ENCODE assay signal across 8 cellular contexts in genomic region chr17:42405963-42406495, GRCh38. TPM values are rescaled to one million over a fixed set of nuclear protein-coding genes. Genes with fewer than 3 reads are reported as not detected.
A peak's percentile ranks its signal among the peaks of the same experiment; 100 is the strongest.
DNase-seq lines count a peak whose midpoint lies in the region.

No MANE protein-coding gene starts in this region.

- no peak overlapping the region for H4K5ac ChIP-seq in mesendoderm (ENCODE audit: low read length)

- H3K4me1 ChIP-seq in mesendoderm (ENCODE audit: control insufficient read depth, low read depth, low read length): no peaks in the 10 kb centered on the region
- H3K4me1 ChIP-seq in neuronal stem cell (ENCODE audit: control insufficient read depth in 2 of 2, insufficient read depth in 1 of 2, low read depth in 1 of 2, low read length in 2 of 2): peaks cover 15 to 29% of the 10 kb centered on the region in 2 donors

- no peak overlapping the region for H2BK12ac ChIP-seq in neuronal stem cell (ENCODE audit: low read length)

- H3K27ac ChIP-seq in mesendoderm (ENCODE audit: low read depth, low read length) (no peak overlapping the region), neuronal stem cell (replicated peaks; ENCODE audit: low read length) (no peak overlapping the region)

- H2BK15ac ChIP-seq in mesendoderm (replicated peaks; ENCODE audit: low read depth): no peak overlapping the region
- H2BK15ac ChIP-seq in neuronal stem cell (ENCODE audit: low read length): no peak overlapping the region

- H3K56ac ChIP-seq in mesendoderm (ENCODE audit: low read length): no peak overlapping the region

- no peaks in the 10 kb centered on the region for H3K79me2 ChIP-seq in mesendoderm (ENCODE audit: control insufficient read depth, insufficient read depth, low read length)

- H3K4me3 Mint-ChIP-seq in activated CD4-positive, alpha-beta memory T cell treated with anti-CD3 and anti-CD28 coated beads, Interleukin-2, amount 10 ng/mL, durations not matched to agents 7 days and 5 days: no peak overlapping the region

- H2AFZ ChIP-seq in neuronal stem cell (ENCODE audit: low read length): no peak overlapping the region

- H3K4ac ChIP-seq in mesendoderm (ENCODE audit: low read depth, low read length) (no peak overlapping the region), neuronal stem cell (ENCODE audit: low read length) (no peak overlapping the region)

- H3K36me3 Mint-ChIP-seq in activated CD4-positive, alpha-beta memory T cell treated with anti-CD3 and anti-CD28 coated beads, Interleukin-2, amount 10 ng/mL, durations not matched to agents 7 days and 5 days (ENCODE audit: low read depth): no peaks in the 10 kb centered on the region

- H3K27ac Mint-ChIP-seq in activated CD4-positive, alpha-beta memory T cell treated with anti-CD3 and anti-CD28 coated beads, Interleukin-2, amount 10 ng/mL, durations not matched to agents 7 days and 5 days: no peak overlapping the region

- H2BK120ac ChIP-seq in mesendoderm (ENCODE audit: low read depth, low read length) (no peak overlapping the region), neuronal stem cell (ENCODE audit: low read depth, low read length) (no peak overlapping the region)

- H3K4me3 ChIP-seq in mesendoderm (ENCODE audit: low read length) (no peak overlapping the region), neuronal stem cell (ENCODE audit: low read length in 2 of 2) (no peak overlapping the region)

- H3K14ac ChIP-seq in neuronal stem cell (ENCODE audit: low read length): no peak overlapping the region

- no peak overlapping the region for H3K9ac ChIP-seq in mesendoderm (ENCODE audit: low read length)
- H3K9ac ChIP-seq in neuronal stem cell (ENCODE audit: low read depth, low read length, poor library complexity): no peak overlapping the region

- peaks cover 10% of the 10 kb centered on the region for H3K4me1 Mint-ChIP-seq in activated CD4-positive, alpha-beta memory T cell treated with anti-CD3 and anti-CD28 coated beads, Interleukin-2, amount 10 ng/mL, durations not matched to agents 7 days and 5 days

- H3K4me2 ChIP-seq in mesendoderm (ENCODE audit: low read length) (no peak overlapping the region), neuronal stem cell (ENCODE audit: insufficient read depth, low read length, poor library complexity, severe bottlenecking) (no peak overlapping the region)

- H3K23ac ChIP-seq in mesendoderm (ENCODE audit: low read length): no peak overlapping the region
- H3K23ac ChIP-seq in neuronal stem cell (ENCODE audit: low read depth, low read length, poor library complexity): no peak overlapping the region

- no peaks in the 10 kb centered on the region for H3K36me3 ChIP-seq in mesendoderm (ENCODE audit: control insufficient read depth, insufficient read depth, low read length)
- H3K36me3 ChIP-seq in neuronal stem cell (replicated peaks in 1 of 2; ENCODE audit: control insufficient read depth in 2 of 2, insufficient read depth in 2 of 2, low read length in 2 of 2): peaks cover 0 to 3% of the 10 kb centered on the region in 2 donors

- no peak overlapping the region for H4K91ac ChIP-seq in neuronal stem cell (ENCODE audit: low read depth, low read length, poor library complexity)

- WGBS in mesendoderm (ENCODE audit: extremely low coverage, insufficient coverage, low lambda C conversion rate): no CpG with 5 or more reads among the region's 26 CpGs
- WGBS in neuronal stem cell (ENCODE audit: extremely low coverage in 2 of 2, insufficient read length in 2 of 2, insufficient replicate concordance in 1 of 2), 2 donors: no CpG with 5 or more reads among the region's 26 CpGs

- peak; percentile 62 for DNase-seq in SIG-M5 treated with dmso at 0.1 percent for 504 hours (lab: John Stamatoyannopoulos, UW; ENCODE audit: unreplicated experiment)
- no peak for DNase-seq in SIG-M5 (lab: John Stamatoyannopoulos, UW)
- peak; percentile 39 for DNase-seq in NCI-H526 treated with DMSO at 0.1 percent for 48 hours (lab: John Stamatoyannopoulos, UW)
- peak; percentile 82 for DNase-seq in activated CD4-positive, alpha-beta memory T cell treated with anti-CD3 and anti-CD28 coated beads, Interleukin-2, amount 10 ng/mL, durations not matched to agents 7 days and 5 days
- DNase-seq in ecto neural progenitor cell (ENCODE audit: low spot score): peak; percentile 93
- peak; percentile 72 for DNase-seq in mesendoderm
- peak; percentile 58 to 66 for DNase-seq in stimulated activated CD8-positive, alpha-beta memory T cell treated with anti-CD3 and anti-CD28 coated beads, Interleukin-15, amount 100 ng/mL, for 48 hours (ENCODE audit: low read depth in 2 of 2)
- no peak for DNase-seq in neuronal stem cell (ENCODE audit: low spot score)

- H3K27me3 ChIP-seq in mesendoderm (ENCODE audit: insufficient read depth, low read length, poor library complexity) (no peaks in the 10 kb centered on the region), neuronal stem cell (ENCODE audit: control insufficient read depth in 3 of 3, insufficient read depth in 3 of 3, low read depth in 1 of 3, low read length in 3 of 3) (no peaks in the 10 kb centered on the region)

- CTCF ChIA-PET in activated CD4-positive, alpha-beta memory T cell treated with anti-CD3 and anti-CD28 coated beads, Interleukin-2, amount 10 ng/mL, durations not matched to agents 7 days and 5 days (lab: Charles Lee): interaction anchor here (0.6 to 15.8 kb wide), 31 partner anchors 9 to 380 kb away, joined by 3 to 342 read pairs (median 4); partner anchors contain the start of genes CAVIN1, NAGLU, STAT3 and TUBG1

- H4K8ac ChIP-seq in mesendoderm (ENCODE audit: low read depth, low read length) (no peak overlapping the region), neuronal stem cell (ENCODE audit: low read depth, low read length) (no peak overlapping the region)

- POLR2A ChIA-PET in activated CD4-positive, alpha-beta memory T cell treated with anti-CD3 and anti-CD28 coated beads, Interleukin-2, amount 10 ng/mL, durations not matched to agents 7 days and 5 days (lab: Charles Lee): interaction anchor here (1.1 to 3.8 kb wide), 6 partner anchors 17 to 94 kb away, joined by 3 to 18 read pairs (median 6); partner anchors contain the start of gene STAT3

- no peaks in the 10 kb centered on the region for H3K9me3 Mint-ChIP-seq in activated CD4-positive, alpha-beta memory T cell treated with anti-CD3 and anti-CD28 coated beads, Interleukin-2, amount 10 ng/mL, durations not matched to agents 7 days and 5 days

- no peak overlapping the region for H2BK5ac ChIP-seq in mesendoderm (ENCODE audit: low read length)
- no peak overlapping the region for H2BK5ac ChIP-seq in neuronal stem cell (ENCODE audit: low read length)

- no peak overlapping the region for H3K18ac ChIP-seq in mesendoderm (ENCODE audit: low read length)
- H3K18ac ChIP-seq in neuronal stem cell (ENCODE audit: low read length): no peak overlapping the region

- peaks cover 23% of the 10 kb centered on the region for H3K27me3 Mint-ChIP-seq in activated CD4-positive, alpha-beta memory T cell treated with anti-CD3 and anti-CD28 coated beads, Interleukin-2, amount 10 ng/mL, durations not matched to agents 7 days and 5 days

- H2AK5ac ChIP-seq in mesendoderm (ENCODE audit: low read length): no peak overlapping the region
- H2AK5ac ChIP-seq in neuronal stem cell (ENCODE audit: low read depth, low read length): no peak overlapping the region

- H3K79me1 ChIP-seq in mesendoderm (ENCODE audit: low read length) (no peaks in the 10 kb centered on the region), neuronal stem cell (ENCODE audit: low read depth, low read length) (no peaks in the 10 kb centered on the region)

- no peaks in the 10 kb centered on the region for H3K9me3 ChIP-seq in neuronal stem cell (replicated peaks in 1 of 2; ENCODE audit: control insufficient read depth in 2 of 2, insufficient read depth in 1 of 2, low read depth in 1 of 2, low read length in 2 of 2)

RNA-seq across cellular contexts. Expression of gene CAVIN1, which starts 17.0 kb away (rescaled TPM):
- total RNA-seq in activated CD4-positive, alpha-beta memory T cell treated with anti-CD3 and anti-CD28 coated beads, Interleukin-2, amount 10 ng/mL, durations not matched to agents 7 days and 5 days: 1 to 10 TPM; 1.0 to 1.1 TPM
- 18.0 TPM for polyA plus RNA-seq in mesendoderm (2013, experiment 1 of 2)
- 19.6 TPM for polyA plus RNA-seq in mesendoderm (2013, experiment 2 of 2)
- polyA plus RNA-seq in neuronal stem cell (2013, experiment 1 of 2): 12.7 TPM
- polyA plus RNA-seq in neuronal stem cell (2013, experiment 2 of 2): 12.6 TPM

RNA-seq across cellular contexts. Expression of gene STAT3, which starts 17.8 kb away (rescaled TPM):
- total RNA-seq in activated CD4-positive, alpha-beta memory T cell treated with anti-CD3 and anti-CD28 coated beads, Interleukin-2, amount 10 ng/mL, durations not matched to agents 7 days and 5 days: 100 to 1,000 TPM; 130 to 135 TPM
- 42.3 TPM for polyA plus RNA-seq in mesendoderm (2013, experiment 1 of 2)
- 41.8 TPM for polyA plus RNA-seq in mesendoderm (2013, experiment 2 of 2)
- polyA plus RNA-seq in neuronal stem cell (2013, experiment 1 of 2): 31.5 TPM
- polyA plus RNA-seq in neuronal stem cell (2013, experiment 2 of 2): 30.7 TPM

RNA-seq across cellular contexts. Expression of gene ATP6V0A1, which starts 52.6 kb away (rescaled TPM):
- total RNA-seq in activated CD4-positive, alpha-beta memory T cell treated with anti-CD3 and anti-CD28 coated beads, Interleukin-2, amount 10 ng/mL, durations not matched to agents 7 days and 5 days: 1 to 10 TPM; 5.8 to 8.6 TPM
- polyA plus RNA-seq in mesendoderm (2013, experiment 1 of 2): 16.1 TPM
- polyA plus RNA-seq in mesendoderm (2013, experiment 2 of 2): 16.7 TPM
- 25.0 TPM for polyA plus RNA-seq in neuronal stem cell (2013, experiment 1 of 2)
- polyA plus RNA-seq in neuronal stem cell (2013, experiment 2 of 2): 27.7 TPM

Comparison
In these comparisons a context has a peak if more than half of its experiments do, and no peak if none do; other contexts are left out.
1. DNase-seq: peak in SIG-M5 treated with dmso at 0.1 percent for 504 hours (single experiment), NCI-H526 treated with DMSO at 0.1 percent for 48 hours (single experiment), activated CD4-positive, alpha-beta memory T cell treated with anti-CD3 and anti-CD28 coated beads, Interleukin-2, amount 10 ng/mL, durations not matched to agents 7 days and 5 days (single experiment), ecto neural progenitor cell (single experiment), mesendoderm (single experiment) and stimulated activated CD8-positive, alpha-beta memory T cell treated with anti-CD3 and anti-CD28 coated beads, Interleukin-15, amount 100 ng/mL, for 48 hours (2 of 2); none in SIG-M5 (single experiment) and neuronal stem cell (single experiment).